In the genomic region with DNA sequence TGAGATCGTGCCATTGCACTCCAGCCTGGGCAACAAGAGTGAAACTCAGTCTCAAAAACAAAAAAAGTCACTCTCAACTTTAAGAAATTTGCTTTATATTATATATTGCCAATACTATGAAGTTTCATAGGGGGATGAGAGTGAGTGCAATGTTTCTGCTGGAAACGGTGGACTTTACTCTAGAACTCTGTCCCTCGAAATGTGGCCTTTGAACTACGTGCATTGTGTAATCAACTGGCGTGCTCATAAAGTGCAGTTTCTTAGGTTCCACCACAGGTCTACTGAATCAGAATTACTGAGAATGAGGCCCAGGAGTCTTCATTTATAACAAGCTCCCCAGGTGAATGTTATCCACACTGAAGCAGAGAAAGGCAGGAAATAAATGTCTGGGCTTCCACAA, we compare ENCODE assay signal across 35 cellular contexts. TPM values are rescaled to one million over a fixed set of nuclear protein-coding genes. Genes with fewer than 3 reads are reported as not detected.
"Had no signal": no experiment of that assay in that cellular context is flagged by ENCODE, and none has a peak within 500 bp of the region (broad histone marks: within the 10 kb centered on the region; RNA-seq: fewer than 3 reads in every experiment).

No MANE protein-coding gene starts in this region.

- H3K27ac ChIP-seq: brain microvascular endothelial cell, coronary artery, dorsolateral prefrontal cortex, foreskin keratinocyte, gastrocnemius medialis, heart left ventricle, VCaP had no signal

- H3K4me3 ChIP-seq: coronary artery, dorsolateral prefrontal cortex, gastrocnemius medialis, heart left ventricle had no signal

- DNase-seq: activated CD4-positive, alpha-beta memory T cell treated with anti-CD3 and anti-CD28 coated beads, Interleukin-2, amount 10 ng/mL, durations not matched to agents 7 days and 5 days; activated CD4-positive, alpha-beta T cell treated with anti-CD3 and anti-CD28 coated beads for 1 hour; activated CD4-positive, alpha-beta T cell treated with anti-CD3 and anti-CD28 coated beads for 4 hours; activated CD4-positive, alpha-beta T cell treated with anti-CD3 and anti-CD28 coated beads, Interleukin-2, amount 10 ng/mL, durations not matched to agents 7 days and 5 days; activated CD4-positive, alpha-beta T cell treated with anti-CD3 and anti-CD28 coated beads, Interleukin-2, amount 50 U/mL, for 4 hours; activated CD8-positive, alpha-beta memory T cell treated with anti-CD3 and anti-CD28 coated beads, Interleukin-2, amount 50 U/mL, for 48 hours; activated effector memory CD4-positive, alpha-beta T cell treated with Interleukin-2 at 50 U/mL for 16 hours; activated gamma-delta T cell treated with Interleukin-2 at 50 U/mL for 16 hours; activated naive CD4-positive, alpha-beta T cell treated with anti-CD3 and anti-CD28 coated beads, Interleukin-2, amount 50 U/mL, for 16 hours; activated naive CD4-positive, alpha-beta T cell treated with Interleukin-2 at 50 U/mL for 16 hours; activated T-cell treated with anti-CD3 and anti-CD28 coated beads for 4 hours; activated T-cell treated with anti-CD3 and anti-CD28 coated beads, Interleukin-2, amount 50 U/mL, for 24 hours; activated T-cell treated with anti-CD3 and anti-CD28 coated beads, Interleukin-2, amount 50 U/mL, for 72 hours; amniotic stem cell; anterior cingulate cortex; brain microvascular endothelial cell; dorsolateral prefrontal cortex; effector memory CD4-positive, alpha-beta T cell; endodermal cell; foreskin keratinocyte; gastrocnemius medialis; glutamatergic neuron; heart left ventricle; T-helper 1 cell; T-helper 17 cell; T1000 had no signal

- H3K9me3 ChIP-seq: gastrocnemius medialis had no signal

- ATAC-seq: activated T-cell treated with anti-CD3 and anti-CD28 coated beads, Interleukin-2, amount 50 U/mL, for 72 hours; esophagus mucosa; foreskin keratinocyte; gastrocnemius medialis; heart left ventricle; T-helper 17 cell; WTC11 had no signal

- H3K4me1 ChIP-seq: foreskin keratinocyte, gastrocnemius medialis, heart left ventricle had no signal

- H3K36me3 ChIP-seq: brain microvascular endothelial cell, gastrocnemius medialis, heart left ventricle had no signal

- H3K27me3 ChIP-seq: brain microvascular endothelial cell, dorsolateral prefrontal cortex, gastrocnemius medialis, heart left ventricle had no signal

RNA-seq across cellular contexts. Expression of a gene that starts 24.1 kb away (rescaled TPM):
- total RNA-seq: activated CD4-positive, alpha-beta memory T cell treated with anti-CD3 and anti-CD28 coated beads, Interleukin-2, amount 10 ng/mL, durations not matched to agents 7 days and 5 days; activated CD4-positive, alpha-beta T cell treated with anti-CD3 and anti-CD28 coated beads, Interleukin-2, amount 10 ng/mL, durations not matched to agents 7 days and 5 days; activated T-cell treated with anti-CD3 and anti-CD28 coated beads, Interleukin-2, amount 50 U/mL, for 72 hours; astrocyte; bronchial epithelial cell; cardiac septum; endodermal cell; epithelial cell of proximal tubule; esophagus mucosa; foreskin keratinocyte; T-helper 17 cell; WTC11 had no signal
- polyA plus RNA-seq: adipose tissue, foreskin keratinocyte, heart left ventricle had no signal
